In the genomic region with DNA sequence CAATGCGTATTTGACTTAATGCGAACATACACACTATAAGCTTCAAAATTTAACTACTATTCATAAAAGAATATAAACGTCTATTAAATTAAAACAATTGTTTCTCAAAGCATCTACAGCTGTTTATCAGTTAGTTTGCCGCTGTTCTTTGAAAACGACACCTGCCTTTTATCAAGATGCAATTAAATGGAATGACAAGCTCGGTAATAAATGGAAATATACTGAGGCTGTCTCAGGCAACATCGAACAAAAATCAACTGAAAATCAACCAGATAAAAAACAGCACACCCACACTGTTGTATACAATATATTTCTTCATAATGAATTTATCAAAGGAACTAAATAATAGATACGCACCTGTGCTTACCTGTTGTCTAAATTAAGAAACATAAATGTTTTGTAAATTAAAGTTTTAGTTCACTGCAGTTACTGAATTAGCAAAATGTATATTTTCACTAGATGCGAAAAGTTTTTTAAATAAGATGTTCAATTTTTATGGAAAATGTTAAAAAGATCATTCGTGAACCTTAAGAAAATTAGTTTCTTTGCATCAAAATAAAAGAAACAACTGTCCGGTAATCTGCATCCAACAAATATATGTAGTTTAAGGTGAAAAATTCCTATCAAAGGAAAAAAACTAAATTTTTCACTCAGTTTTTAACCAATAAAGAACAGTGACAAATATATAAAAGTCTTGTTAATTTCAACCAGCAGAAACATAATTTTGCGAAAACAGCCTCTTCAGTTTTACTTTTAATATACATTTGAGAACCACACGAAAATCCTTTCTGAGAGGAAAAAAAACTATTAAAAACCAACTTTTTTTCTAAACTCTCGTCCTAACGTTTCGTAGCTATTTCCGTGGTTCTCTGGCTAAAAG, we compare ENCODE assay signal across 8 cellular contexts.
A peak's percentile ranks its signal among the peaks of the same experiment; 100 is the strongest.
DNase-seq lines count a peak whose midpoint lies in the region; ATAC-seq, FAIRE-seq and TF ChIP-seq lines count a peak whose summit lies in the region.

No MANE protein-coding gene starts in this region.

- peak overlapping the region in 1 of 3 donors; percentile 69 for H3K4me3 ChIP-seq in thyroid gland (replicated peaks in 1 of 3)

- peaks cover 44% of the 10 kb centered on the region for H3K36me3 Mint-ChIP-seq in activated CD4-positive, alpha-beta T cell treated with anti-CD3 and anti-CD28 coated beads, Interleukin-2, amount 10 ng/mL, durations not matched to agents 7 days and 5 days (ENCODE audit: low read depth)
- peaks cover 29% of the 10 kb centered on the region for H3K36me3 Mint-ChIP-seq in activated CD8-positive, alpha-beta T cell treated with anti-CD3 and anti-CD28 coated beads for 36 hours (ENCODE audit: low read depth)

- no peaks in the 10 kb centered on the region for H3K27me3 ChIP-seq in thyroid gland

- TF ChIP-seq CTCF in activated CD8-positive, alpha-beta T cell treated with anti-CD3 and anti-CD28 coated beads for 36 hours (IDR thresholded peaks at IDR 0.05) = no peak
- no peak for TF ChIP-seq CTCF in thyroid gland (IDR thresholded peaks at IDR 0.05)

- 59 to 68% methylated on average over 17 of the region's 17 CpGs for WGBS in thyroid gland, 2 donors

- H3K27ac ChIP-seq in thyroid gland = peak overlapping the region; percentile 34 to 91 (median 76)

- peak overlapping the region; percentile 99 for H3K4me3 Mint-ChIP-seq in activated CD4-positive, alpha-beta T cell treated with anti-CD3 and anti-CD28 coated beads, Interleukin-2, amount 10 ng/mL, durations not matched to agents 7 days and 5 days
- peak overlapping the region; percentile 93 for H3K4me3 Mint-ChIP-seq in activated CD8-positive, alpha-beta T cell treated with anti-CD3 and anti-CD28 coated beads for 36 hours

- POLR2A ChIA-PET in activated CD4-positive, alpha-beta T cell treated with anti-CD3 and anti-CD28 coated beads, Interleukin-2, amount 10 ng/mL, durations not matched to agents 7 days and 5 days (lab: Charles Lee) = interaction anchor here (0.6 to 1.5 kb wide), 6 partner anchors 45 to 832 kb away, joined by 3 to 8 read pairs (median 3); a partner anchor contains a TSS
- POLR2A ChIA-PET in activated CD8-positive, alpha-beta T cell treated with anti-CD3 and anti-CD28 coated beads for 36 hours (lab: Charles Lee) = interaction anchor here (0.7 to 5.9 kb wide), 7 partner anchors 17 to 143 kb away, joined by 3 to 79 read pairs (median 3); a partner anchor contains a TSS

- intact Hi-C loops in activated CD8-positive, alpha-beta T cell treated with anti-CD3 and anti-CD28 coated beads for 36 hours (cut with micrococcal nuclease) = loop anchor here (5.0 to 10.0 kb wide), 3 partner anchors 158 to 833 kb away; no protein-coding TSS in a partner anchor
- intact Hi-C loops in thyroid gland (cut with DNase I) = loop anchor here (5.0 to 10.0 kb wide), 2 partner anchors 48 to 85 kb away; a partner anchor contains a TSS
- intact Hi-C loops in head of caudate nucleus (cut with DNase I) = loop anchor here (2.0 to 5.0 kb wide), 2 partner anchors 83 to 833 kb away; a partner anchor contains a TSS

- peak overlapping the region; percentile 100 for H3K27ac Mint-ChIP-seq in activated CD4-positive, alpha-beta T cell treated with anti-CD3 and anti-CD28 coated beads, Interleukin-2, amount 10 ng/mL, durations not matched to agents 7 days and 5 days
- peak overlapping the region; percentile 98 for H3K27ac Mint-ChIP-seq in activated CD8-positive, alpha-beta T cell treated with anti-CD3 and anti-CD28 coated beads for 36 hours

- FAIRE-seq in islet of Langerhans (lab: Jason Lieb, UNC) = peak; percentile 71

- no peaks in the 10 kb centered on the region for H3K36me3 ChIP-seq in thyroid gland

- no peak for DNase-seq in activated CD4-positive, alpha-beta T cell treated with anti-CD3 and anti-CD28 coated beads, Interleukin-2, amount 10 ng/mL, durations not matched to agents 7 days and 5 days
- DNase-seq in activated CD4-positive, alpha-beta T cell treated with anti-CD3 and anti-CD28 coated beads for 48 hours = no peak
- DNase-seq in activated CD8-positive, alpha-beta T cell treated with anti-CD3 and anti-CD28 coated beads for 36 hours = no peak
- DNase-seq in thyroid gland = no peak
- DNase-seq in NCI-H2081 (lab: John Stamatoyannopoulos, UW) = no peak
- DNase-seq in head of caudate nucleus = no peak

- no peaks in the 10 kb centered on the region for H3K27me3 Mint-ChIP-seq in activated CD4-positive, alpha-beta T cell treated with anti-CD3 and anti-CD28 coated beads, Interleukin-2, amount 10 ng/mL, durations not matched to agents 7 days and 5 days
- peaks cover 10% of the 10 kb centered on the region for H3K27me3 Mint-ChIP-seq in activated CD8-positive, alpha-beta T cell treated with anti-CD3 and anti-CD28 coated beads for 36 hours

- H3K9me3 Mint-ChIP-seq in activated CD4-positive, alpha-beta T cell treated with anti-CD3 and anti-CD28 coated beads, Interleukin-2, amount 10 ng/mL, durations not matched to agents 7 days and 5 days = no peaks in the 10 kb centered on the region
- no peaks in the 10 kb centered on the region for H3K9me3 Mint-ChIP-seq in activated CD8-positive, alpha-beta T cell treated with anti-CD3 and anti-CD28 coated beads for 36 hours

- H3K4me1 Mint-ChIP-seq in activated CD4-positive, alpha-beta T cell treated with anti-CD3 and anti-CD28 coated beads, Interleukin-2, amount 10 ng/mL, durations not matched to agents 7 days and 5 days = peaks cover 48% of the 10 kb centered on the region
- H3K4me1 Mint-ChIP-seq in activated CD8-positive, alpha-beta T cell treated with anti-CD3 and anti-CD28 coated beads for 36 hours (ENCODE audit: low read depth) = peaks cover 27% of the 10 kb centered on the region

- CTCF ChIA-PET in activated CD4-positive, alpha-beta T cell treated with anti-CD3 and anti-CD28 coated beads, Interleukin-2, amount 10 ng/mL, durations not matched to agents 7 days and 5 days (lab: Charles Lee) = interaction anchor here (0.6 to 4.2 kb wide), 5 partner anchors 11 to 82 kb away, joined by 3 to 16 read pairs (median 4); a partner anchor contains a TSS
- CTCF ChIA-PET in activated CD8-positive, alpha-beta T cell treated with anti-CD3 and anti-CD28 coated beads for 36 hours (lab: Charles Lee) = interaction anchor here (0.7 to 8.2 kb wide), 8 partner anchors 9 to 990 kb away, joined by 3 to 82 read pairs (median 4); a partner anchor contains a TSS

- TF ChIP-seq POLR2A in thyroid gland (IDR thresholded peaks at IDR 0.05) = no peak

- no peak for ATAC-seq in activated CD8-positive, alpha-beta T cell treated with anti-CD3 and anti-CD28 coated beads for 36 hours
- no peak for ATAC-seq in GM19324 (IDR thresholded peaks at IDR 0.05; ENCODE audit: low FRiP score, unreplicated experiment)

- no peaks in the 10 kb centered on the region for H3K9me3 ChIP-seq in thyroid gland

- H3K4me1 ChIP-seq in thyroid gland = peaks cover 0 to 11% of the 10 kb centered on the region in 2 donors
